1 cellular context compared by ENCODE assay signal in genomic region chr12:95859947-95860850, GRCh38.
TF ChIP-seq lines count a peak whose summit lies in the region.

No MANE protein-coding gene starts in this region.

TF ChIP-seq in K562, 482 proteins besides CTCF, POLR2A, EP300 and RAD21 (continued from another document):
- TF ChIP-seq CUX1 (CRISPR knock-in tag; IDR thresholded peaks at IDR 0.05) (no peak), MYBL2 (IDR thresholded peaks at IDR 0.05; ENCODE audit: low read depth) (no peak), MYBL2 (CRISPR knock-in tag; IDR thresholded peaks at IDR 0.05; ENCODE audit: borderline replicate concordance) (no peak), SP1 (CRISPR knock-in tag; IDR thresholded peaks at IDR 0.05) (no peak), PHB (CRISPR knock-in tag; IDR thresholded peaks at IDR 0.05) (no peak), GTF2B (IDR thresholded peaks at IDR 0.05; ENCODE audit: extremely low read depth, insufficient read length) (no peak), MAFG (tag; conservative IDR thresholded peaks at IDR 0.05) (no peak), HDAC2 (IDR thresholded peaks at IDR 0.05) (no peak), TARDBP (IDR thresholded peaks at IDR 0.05) (no peak), RBM17 (IDR thresholded peaks at IDR 0.05; ENCODE audit: borderline replicate concordance, low read depth, low read length) (no peak), SRSF3 (IDR thresholded peaks at IDR 0.05; ENCODE audit: insufficient read depth, low read length) (no peak), ZNF143 (CRISPR knock-in tag; IDR thresholded peaks at IDR 0.05) (no peak), MCM2 (IDR thresholded peaks at IDR 0.05; ENCODE audit: low read depth) (no peak), CHD1 (IDR thresholded peaks at IDR 0.05; ENCODE audit: low read length) (no peak), E4F1 (CRISPR knock-in tag; IDR thresholded peaks at IDR 0.05; ENCODE audit: borderline replicate concordance) (no peak), PPARD (CRISPR knock-in tag; IDR thresholded peaks at IDR 0.05) (no peak)
- TF ChIP-seq, protein P1, sequence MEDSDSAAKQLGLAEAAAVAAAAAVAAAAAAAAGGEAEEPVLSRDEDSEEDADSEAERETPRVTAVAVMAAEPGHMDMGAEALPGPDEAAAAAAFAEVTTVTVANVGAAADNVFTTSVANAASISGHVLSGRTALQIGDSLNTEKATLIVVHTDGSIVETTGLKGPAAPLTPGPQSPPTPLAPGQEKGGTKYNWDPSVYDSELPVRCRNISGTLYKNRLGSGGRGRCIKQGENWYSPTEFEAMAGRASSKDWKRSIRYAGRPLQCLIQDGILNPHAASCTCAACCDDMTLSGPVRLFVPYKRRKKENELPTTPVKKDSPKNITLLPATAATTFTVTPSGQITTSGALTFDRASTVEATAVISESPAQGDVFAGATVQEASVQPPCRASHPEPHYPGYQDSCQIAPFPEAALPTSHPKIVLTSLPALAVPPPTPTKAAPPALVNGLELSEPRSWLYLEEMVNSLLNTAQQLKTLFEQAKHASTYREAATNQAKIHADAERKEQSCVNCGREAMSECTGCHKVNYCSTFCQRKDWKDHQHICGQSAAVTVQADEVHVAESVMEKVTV (CRISPR knock-in tag; IDR thresholded peaks at IDR 0.05), result no peak
- TF ChIP-seq, protein P2, sequence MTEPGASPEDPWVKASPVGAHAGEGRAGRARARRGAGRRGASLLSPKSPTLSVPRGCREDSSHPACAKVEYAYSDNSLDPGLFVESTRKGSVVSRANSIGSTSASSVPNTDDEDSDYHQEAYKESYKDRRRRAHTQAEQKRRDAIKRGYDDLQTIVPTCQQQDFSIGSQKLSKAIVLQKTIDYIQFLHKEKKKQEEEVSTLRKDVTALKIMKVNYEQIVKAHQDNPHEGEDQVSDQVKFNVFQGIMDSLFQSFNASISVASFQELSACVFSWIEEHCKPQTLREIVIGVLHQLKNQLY (CRISPR knock-in tag; conservative IDR thresholded peaks at IDR 0.05), result no peak
- TF ChIP-seq, protein P3, sequence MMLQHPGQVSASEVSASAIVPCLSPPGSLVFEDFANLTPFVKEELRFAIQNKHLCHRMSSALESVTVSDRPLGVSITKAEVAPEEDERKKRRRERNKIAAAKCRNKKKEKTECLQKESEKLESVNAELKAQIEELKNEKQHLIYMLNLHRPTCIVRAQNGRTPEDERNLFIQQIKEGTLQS (IDR thresholded peaks at IDR 0.05), result peak; percentile 57
- TF ChIP-seq, protein P3 (CRISPR knock-in tag; conservative IDR thresholded peaks at IDR 0.05), result no peak
- TF ChIP-seq, protein P4, sequence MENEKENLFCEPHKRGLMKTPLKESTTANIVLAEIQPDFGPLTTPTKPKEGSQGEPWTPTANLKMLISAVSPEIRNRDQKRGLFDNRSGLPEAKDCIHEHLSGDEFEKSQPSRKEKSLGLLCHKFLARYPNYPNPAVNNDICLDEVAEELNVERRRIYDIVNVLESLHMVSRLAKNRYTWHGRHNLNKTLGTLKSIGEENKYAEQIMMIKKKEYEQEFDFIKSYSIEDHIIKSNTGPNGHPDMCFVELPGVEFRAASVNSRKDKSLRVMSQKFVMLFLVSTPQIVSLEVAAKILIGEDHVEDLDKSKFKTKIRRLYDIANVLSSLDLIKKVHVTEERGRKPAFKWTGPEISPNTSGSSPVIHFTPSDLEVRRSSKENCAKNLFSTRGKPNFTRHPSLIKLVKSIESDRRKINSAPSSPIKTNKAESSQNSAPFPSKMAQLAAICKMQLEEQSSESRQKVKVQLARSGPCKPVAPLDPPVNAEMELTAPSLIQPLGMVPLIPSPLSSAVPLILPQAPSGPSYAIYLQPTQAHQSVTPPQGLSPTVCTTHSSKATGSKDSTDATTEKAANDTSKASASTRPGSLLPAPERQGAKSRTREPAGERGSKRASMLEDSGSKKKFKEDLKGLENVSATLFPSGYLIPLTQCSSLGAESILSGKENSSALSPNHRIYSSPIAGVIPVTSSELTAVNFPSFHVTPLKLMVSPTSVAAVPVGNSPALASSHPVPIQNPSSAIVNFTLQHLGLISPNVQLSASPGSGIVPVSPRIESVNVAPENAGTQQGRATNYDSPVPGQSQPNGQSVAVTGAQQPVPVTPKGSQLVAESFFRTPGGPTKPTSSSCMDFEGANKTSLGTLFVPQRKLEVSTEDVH (IDR thresholded peaks at IDR 0.05; ENCODE audit: low read depth, partially characterized antibody), result no peak
